18 cellular contexts compared by ENCODE assay signal in the genomic region with DNA sequence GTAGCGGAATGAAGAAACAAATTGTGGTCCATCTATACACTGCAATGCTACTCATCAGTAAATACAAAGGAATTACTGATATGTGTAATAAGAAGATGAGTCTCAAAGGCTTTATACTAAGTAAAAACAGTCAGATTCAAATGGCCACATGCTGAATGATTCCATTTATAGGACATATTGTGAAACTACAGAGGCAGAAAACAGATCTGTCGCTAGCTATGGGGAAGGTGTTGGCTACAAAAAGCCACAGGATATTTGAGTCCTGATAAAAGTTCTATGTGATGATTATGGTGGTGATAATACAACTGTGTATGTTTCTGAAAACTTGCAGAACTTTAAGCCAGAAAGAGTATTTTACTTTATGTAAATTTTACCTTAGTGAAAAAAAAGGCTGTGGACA.
"Had no signal": no experiment of that assay in that cellular context is flagged by ENCODE, and none has a peak within 500 bp of the region (broad histone marks: within the 10 kb centered on the region; RNA-seq: fewer than 3 reads in every experiment).

No MANE protein-coding gene starts in this region.

- H3K4me1 Mint-ChIP-seq: stimulated activated effector memory CD8-positive, alpha-beta T cell treated with anti-CD3 and anti-CD28 coated beads, Interleukin-12 subunit alpha, Interleukin-12 subunit beta, amount 100 ng/mL, for 72 hours had no signal

- H3K4me3 ChIP-seq: cardiac muscle cell, heart right ventricle, prostate gland, right atrium auricular region, stomach, thoracic aorta, upper lobe of right lung had no signal

- H3K27me3 ChIP-seq: cardiac muscle cell, heart right ventricle, right atrium auricular region, stomach, upper lobe of right lung had no signal

- DNase-seq: activated CD4-positive, alpha-beta memory T cell treated with anti-CD3 and anti-CD28 coated beads for 36 hours; activated T-cell treated with anti-CD3 and anti-CD28 coated beads for 4 hours; amniotic stem cell; erythroblast; heart right ventricle; immature natural killer cell; left ventricle myocardium superior; small intestine; stimulated activated CD4-positive, alpha-beta T cell treated with anti-CD3 and anti-CD28 coated beads, Interleukin-4, amount 100 ng/mL, for 24 hours; stomach; upper lobe of right lung had no signal

- FAIRE-seq: small intestine had no signal

- H3K4me3 Mint-ChIP-seq: activated CD4-positive, alpha-beta memory T cell treated with anti-CD3 and anti-CD28 coated beads for 36 hours; activated naive CD8-positive, alpha-beta T cell; immature natural killer cell; stimulated activated effector memory CD8-positive, alpha-beta T cell treated with anti-CD3 and anti-CD28 coated beads, Interleukin-12 subunit alpha, Interleukin-12 subunit beta, amount 100 ng/mL, for 72 hours; T-helper 1 cell treated with Interleukin-12 subunit alpha and Interleukin-12 subunit beta and Interleukin-4 antibody, amounts not matched to agents 30 μg/mL and 1 μg/mL, for 36 hours had no signal

- H3K27me3 Mint-ChIP-seq: activated CD4-positive, alpha-beta memory T cell treated with anti-CD3 and anti-CD28 coated beads for 36 hours; activated naive CD8-positive, alpha-beta T cell had no signal

- H3K36me3 Mint-ChIP-seq: activated CD4-positive, alpha-beta memory T cell treated with anti-CD3 and anti-CD28 coated beads for 36 hours; activated naive CD8-positive, alpha-beta T cell; immature natural killer cell; stimulated activated effector memory CD8-positive, alpha-beta T cell treated with anti-CD3 and anti-CD28 coated beads, Interleukin-12 subunit alpha, Interleukin-12 subunit beta, amount 100 ng/mL, for 72 hours had no signal

- H3K36me3 ChIP-seq: cardiac muscle cell, heart right ventricle, prostate gland, right atrium auricular region, stomach, thoracic aorta, upper lobe of right lung had no signal

- H3K27ac Mint-ChIP-seq: activated CD4-positive, alpha-beta memory T cell treated with anti-CD3 and anti-CD28 coated beads for 36 hours; activated naive CD8-positive, alpha-beta T cell; immature natural killer cell; stimulated activated effector memory CD8-positive, alpha-beta T cell treated with anti-CD3 and anti-CD28 coated beads, Interleukin-12 subunit alpha, Interleukin-12 subunit beta, amount 100 ng/mL, for 72 hours; T-helper 1 cell treated with Interleukin-12 subunit alpha and Interleukin-12 subunit beta and Interleukin-4 antibody, amounts not matched to agents 30 μg/mL and 1 μg/mL, for 36 hours had no signal

- H3K27ac ChIP-seq: cardiac muscle cell, prostate gland, right atrium auricular region, upper lobe of right lung had no signal

- H3K9me3 Mint-ChIP-seq: activated CD4-positive, alpha-beta memory T cell treated with anti-CD3 and anti-CD28 coated beads for 36 hours; T-helper 1 cell treated with Interleukin-12 subunit alpha and Interleukin-12 subunit beta and Interleukin-4 antibody, amounts not matched to agents 30 μg/mL and 1 μg/mL, for 36 hours had no signal

- H3K9me3 ChIP-seq: heart right ventricle, prostate gland, right atrium auricular region, stomach, thoracic aorta, upper lobe of right lung had no signal

- ATAC-seq: left ventricle myocardium superior; stimulated activated effector memory CD8-positive, alpha-beta T cell treated with anti-CD3 and anti-CD28 coated beads, Interleukin-12 subunit alpha, Interleukin-12 subunit beta, amount 100 ng/mL, for 72 hours had no signal

- H3K4me1 ChIP-seq: prostate gland had no signal
